Comparison of ENCODE assay signal across 14 cellular contexts in genomic region chr4:175253184-175253902, GRCh38.
A peak's percentile ranks its signal among the peaks of the same experiment; 100 is the strongest.
DNase-seq lines count a peak whose midpoint lies in the region; ATAC-seq, FAIRE-seq and TF ChIP-seq lines count a peak whose summit lies in the region.
"Had no signal": no experiment of that assay in that cellular context is flagged by ENCODE, and none has a peak within 500 bp of the region (broad histone marks: within the 10 kb centered on the region; RNA-seq: fewer than 3 reads in every experiment).

No MANE protein-coding gene starts in this region.

- H3K4me3 Mint-ChIP-seq in CD8-positive, alpha-beta T cell = no peak overlapping the region

- no peaks in the 10 kb centered on the region for H3K4me1 Mint-ChIP-seq in CD8-positive, alpha-beta T cell (ENCODE audit: low read depth)

- no peak for DNase-seq in D721Med (ENCODE audit: insufficient read length, low spot score)
- peak; percentile 15 for DNase-seq in H4 (ENCODE audit: low spot score)
- peak; percentile 11 for DNase-seq in RKO (ENCODE audit: low spot score)
- peak; percentile 28 for DNase-seq in kidney
- DNase-seq in dorsolateral prefrontal cortex = no peak
- DNase-seq in mucosa of gallbladder (ENCODE audit: low spot score) = no peak
- DNase-seq in NCI-H128 (lab: John Stamatoyannopoulos, UW; ENCODE audit: unreplicated experiment) = no peak
- no peak for DNase-seq in CD8-positive, alpha-beta T cell
- DNase-seq: activated CD4-positive, CD25-positive, alpha-beta regulatory T cell; activated naive CD4-positive, alpha-beta T cell treated with Interleukin-2 at 50 U/mL for 16 hours; DMS153; glutamatergic neuron; NCI-H187 treated with DMSO at 0.1 percent for 48 hours; Peyer's patch had no signal

- CTCF ChIA-PET in CD8-positive, alpha-beta T cell (lab: Charles Lee) = no interaction called here

- no peak for FAIRE-seq in D721Med (lab: Jason Lieb, UNC)
- FAIRE-seq in kidney (lab: Jason Lieb, UNC) = no peak

- POLR2A ChIA-PET in CD8-positive, alpha-beta T cell (lab: Charles Lee) = no interaction called here

- H3K27ac Mint-ChIP-seq in CD8-positive, alpha-beta T cell = no peak overlapping the region

- no peaks in the 10 kb centered on the region for H3K36me3 ChIP-seq in kidney (ENCODE audit: control insufficient read depth in 1 of 2, insufficient read depth in 2 of 2, low read length in 2 of 2)
- H3K36me3 ChIP-seq in CD8-positive, alpha-beta T cell (ENCODE audit: insufficient read depth, low read length) = no peaks in the 10 kb centered on the region
- H3K36me3 ChIP-seq: Peyer's patch had no signal

- H3K4me1 ChIP-seq in kidney (ENCODE audit: control insufficient read depth in 1 of 2, insufficient read depth in 1 of 2, low read depth in 1 of 2, low read length in 2 of 2) = no peaks in the 10 kb centered on the region
- H3K4me1 ChIP-seq in CD8-positive, alpha-beta T cell (ENCODE audit: insufficient read depth, low read length) = no peaks in the 10 kb centered on the region
- H3K4me1 ChIP-seq: Peyer's patch had no signal

- no peak overlapping the region for H3K9ac ChIP-seq in kidney (ENCODE audit: low read length in 2 of 2)

- no peaks in the 10 kb centered on the region for H3K9me3 ChIP-seq in kidney (ENCODE audit: control insufficient read depth in 1 of 2, low read length in 2 of 2)
- no peaks in the 10 kb centered on the region for H3K9me3 ChIP-seq in CD8-positive, alpha-beta T cell (ENCODE audit: low read length)
- H3K9me3 ChIP-seq: Peyer's patch had no signal

- no peak for ATAC-seq in CD8-positive, alpha-beta T cell

- peaks cover 0 to 4% (median 0%) of the 10 kb centered on the region in 45 donors for H3K27me3 ChIP-seq in dorsolateral prefrontal cortex
- no peaks in the 10 kb centered on the region for H3K27me3 ChIP-seq in CD8-positive, alpha-beta T cell (ENCODE audit: insufficient read depth, low read length)
- H3K27me3 ChIP-seq: Peyer's patch had no signal

- H3K27me3 Mint-ChIP-seq in CD8-positive, alpha-beta T cell (ENCODE audit: low read depth) = no peaks in the 10 kb centered on the region

- H3K4me3 ChIP-seq in kidney (ENCODE audit: low read length in 2 of 2) = no peak overlapping the region
- no peak overlapping the region for H3K4me3 ChIP-seq in dorsolateral prefrontal cortex
- no peak overlapping the region for H3K4me3 ChIP-seq in CD8-positive, alpha-beta T cell (ENCODE audit: low read depth, low read length)
- H3K4me3 ChIP-seq: Peyer's patch had no signal

- no peaks in the 10 kb centered on the region for H3K36me3 Mint-ChIP-seq in CD8-positive, alpha-beta T cell

- TF ChIP-seq CTCF in D721Med (IDR thresholded peaks at IDR 0.05; ENCODE audit: insufficient read depth, missing control alignments) (peak; percentile 35), kidney (IDR thresholded peaks at IDR 0.05; ENCODE audit: borderline replicate concordance, extremely low read depth, insufficient read depth) (no peak), dorsolateral prefrontal cortex (IDR thresholded peaks at IDR 0.05 in 54 of 56, conservative IDR thresholded peaks at IDR 0.05 in 2 of 56; ENCODE audit: low read depth in 1 of 56, partially characterized antibody in 56 of 56) (no peak)
- no peak for TF ChIP-seq CTCF in CD8-positive, alpha-beta T cell (IDR thresholded peaks at IDR 0.05)

- intact Hi-C loops in kidney (cut with DNase I) (no loop called here), dorsolateral prefrontal cortex (cut with DNase I) (no loop called here)
- intact Hi-C loops in CD8-positive, alpha-beta T cell (cut with DNase I, micrococcal nuclease) = no loop called here

- H3K27ac ChIP-seq in kidney (ENCODE audit: low read depth in 2 of 2, low read length in 2 of 2) (no peak overlapping the region), dorsolateral prefrontal cortex (no peak overlapping the region)
- no peak overlapping the region for H3K27ac ChIP-seq in CD8-positive, alpha-beta T cell (ENCODE audit: low read depth, low read length)
- H3K27ac ChIP-seq: Peyer's patch had no signal

- H3K9me3 Mint-ChIP-seq in CD8-positive, alpha-beta T cell = peaks cover 5% of the 10 kb centered on the region

Comparison
In these comparisons a context has a peak if more than half of its experiments do, and no peak if none do; other contexts are left out.
1. DNase-seq: peak in H4 (single experiment), RKO (single experiment) and kidney (single experiment); none in D721Med (single experiment), dorsolateral prefrontal cortex (0 of 10), mucosa of gallbladder (single experiment), NCI-H128 (single experiment) and CD8-positive, alpha-beta T cell (0 of 7).